ENCODE assay signal across 8 cellular contexts in genomic region chr15:94582368-94582767, GRCh38.
DNase-seq lines count a peak whose midpoint lies in the region; ATAC-seq, FAIRE-seq and TF ChIP-seq lines count a peak whose summit lies in the region.

No MANE protein-coding gene starts in this region.

- peak; percentile 24 for TF ChIP-seq CTCF in GM06990 (IDR thresholded peaks at IDR 0.05; ENCODE audit: insufficient read depth, low read length, poor library complexity, severe bottlenecking)
- TF ChIP-seq CTCF in keratinocyte (optimal IDR thresholded peaks at IDR 0.05 in 1 of 3, IDR thresholded peaks at IDR 0.05 in 1 of 3, conservative IDR thresholded peaks at IDR 0.05 in 1 of 3; ENCODE audit: extremely low read depth in 1 of 3, insufficient read depth in 2 of 3, low read length in 3 of 3), result peak in 2 of 3 experiments; percentile 37 to 54
- TF ChIP-seq CTCF in stomach (IDR thresholded peaks at IDR 0.05), result peak in 1 of 7 experiments; percentile 27

- peak; percentile 86 for FAIRE-seq in TTC549 (lab: Jason Lieb, UNC)
- FAIRE-seq in keratinocyte (lab: Jason Lieb, UNC), result no peak

- no peak overlapping the region for H3K27ac ChIP-seq in keratinocyte (ENCODE audit: control insufficient read depth, insufficient read depth, low read length)
- no peak overlapping the region for H3K27ac ChIP-seq in stomach

- no peak overlapping the region for H3K9ac ChIP-seq in keratinocyte (ENCODE audit: control insufficient read depth, extremely low read depth, insufficient read depth, low read length)

- WGBS in stomach, 5 donors, result 28 to 48% (median 39%) methylated on average over 3 of the region's 3 CpGs

- no peaks in the 10 kb centered on the region for H3K36me3 ChIP-seq in GM06990 (ENCODE audit: control insufficient read depth, insufficient read depth, low read length)
- H3K36me3 ChIP-seq in keratinocyte (ENCODE audit: control insufficient read depth in 2 of 2, extremely low read depth in 1 of 2, insufficient read depth in 2 of 2, low read length in 2 of 2), result no peaks in the 10 kb centered on the region
- no peaks in the 10 kb centered on the region for H3K36me3 ChIP-seq in stomach

- dilution Hi-C loops in keratinocyte (cut with MboI; ENCODE audit: extremely low pct_ligation_motif_present, low sequenced_read_pairs), result no loop called here

- DNase-seq in GM06990 (ENCODE audit: extremely low read depth, insufficient read length), result no peak
- no peak for DNase-seq in keratinocyte (ENCODE audit: low read depth, low spot score)
- no peak for DNase-seq in stomach
- no peak for DNase-seq in posterior vena cava (ENCODE audit: low spot score)
- DNase-seq in cerebellum (ENCODE audit: low spot score), result no peak

- H3K4me1 ChIP-seq in keratinocyte (ENCODE audit: control insufficient read depth, extremely low read depth, insufficient read depth, low read length), result no peaks in the 10 kb centered on the region
- no peaks in the 10 kb centered on the region for H3K4me1 ChIP-seq in stomach

- TF ChIP-seq EP300 in stomach (IDR thresholded peaks at IDR 0.05), result no peak

- ATAC-seq in GM19324 (IDR thresholded peaks at IDR 0.05; ENCODE audit: low FRiP score, unreplicated experiment), result peak; percentile 42
- peak; percentile 48 for ATAC-seq in HG03432 (IDR thresholded peaks at IDR 0.05; ENCODE audit: unreplicated experiment)

- H3K79me2 ChIP-seq in keratinocyte (ENCODE audit: control insufficient read depth, insufficient read depth, low read length), result no peaks in the 10 kb centered on the region

- H3K27me3 ChIP-seq in GM06990 (replicated peaks; ENCODE audit: control insufficient read depth, insufficient read depth, low read length), result no peaks in the 10 kb centered on the region
- H3K27me3 ChIP-seq in keratinocyte (ENCODE audit: control insufficient read depth, extremely low read depth, insufficient read depth, low read length), result no peaks in the 10 kb centered on the region
- peaks cover 0 to 19% (median 0%) of the 10 kb centered on the region in 3 donors for H3K27me3 ChIP-seq in stomach

- no peak overlapping the region for H2AFZ ChIP-seq in keratinocyte (ENCODE audit: control insufficient read depth, low read length)

- H3K9me3 ChIP-seq in keratinocyte (ENCODE audit: control insufficient read depth, low read depth, low read length) (no peaks in the 10 kb centered on the region), stomach (no peaks in the 10 kb centered on the region)

- H3K4me2 ChIP-seq in keratinocyte (ENCODE audit: control insufficient read depth, extremely low read depth, insufficient read depth, low read depth, low read length), result no peak overlapping the region

- intact Hi-C loops in stomach (cut with DNase I; ENCODE audit: low total_unique reads), result no loop called here
- intact Hi-C loops in posterior vena cava (cut with DNase I), result no loop called here

- no peaks in the 10 kb centered on the region for H3K9me1 ChIP-seq in keratinocyte (ENCODE audit: control insufficient read depth, extremely low read depth, insufficient read depth, low read length)

- H3K4me3 ChIP-seq in GM06990 (replicated peaks; ENCODE audit: low read depth, low read length) (no peak overlapping the region), keratinocyte (ENCODE audit: control insufficient read depth in 2 of 3, extremely low read depth in 1 of 3, insufficient read depth in 2 of 3, low read depth in 1 of 3, low read length in 3 of 3) (no peak overlapping the region), stomach (no peak overlapping the region)

- no peak for TF ChIP-seq POLR2A in stomach (IDR thresholded peaks at IDR 0.05)

- no peaks in the 10 kb centered on the region for H4K20me1 ChIP-seq in keratinocyte (ENCODE audit: control insufficient read depth, extremely low read depth, insufficient read depth, low read length)
